Comparison of ENCODE assay signal across 36 cellular contexts in genomic region chr1:160068231-160068630, GRCh38. TPM values are rescaled to one million over a fixed set of nuclear protein-coding genes. Genes with fewer than 3 reads are reported as not detected.
A peak's percentile ranks its signal among the peaks of the same experiment; 100 is the strongest.
DNase-seq lines count a peak whose midpoint lies in the region; ATAC-seq, FAIRE-seq and TF ChIP-seq lines count a peak whose summit lies in the region.
"Had no signal": no experiment of that assay in that cellular context is flagged by ENCODE, and none has a peak within 500 bp of the region (broad histone marks: within the 10 kb centered on the region; RNA-seq: fewer than 3 reads in every experiment).

No MANE protein-coding gene starts in this region.

- no peak overlapping the region for H3K9ac ChIP-seq in H1 (replicated peaks in 1 of 4; ENCODE audit: extremely low read depth in 1 of 4, low read depth in 3 of 4, low read length in 3 of 4)

- no peaks in the 10 kb centered on the region for H3K79me1 ChIP-seq in H1 (ENCODE audit: low read depth, low read length)

- H2AK5ac ChIP-seq in H1 (ENCODE audit: low read depth, low read length): no peak overlapping the region

- H4K5ac ChIP-seq in H1 (ENCODE audit: insufficient read length, low read depth, low read length): no peak overlapping the region

- H2AFZ ChIP-seq in H1 (ENCODE audit: low read length): no peak overlapping the region

- no peak overlapping the region for H2BK120ac ChIP-seq in H1 (replicated peaks; ENCODE audit: low read depth, low read length)

- no peak overlapping the region for H3K27ac ChIP-seq in H1 (ENCODE audit: low read depth, low read length)
- H3K27ac ChIP-seq in gastrocnemius medialis: no peak overlapping the region
- H3K27ac ChIP-seq: colonic mucosa, epithelial cell of prostate, pancreas, SJCRH30, thyroid gland, WERI-Rb-1 had no signal

- H4K8ac ChIP-seq in H1 (ENCODE audit: extremely low read depth, insufficient read depth, low read length): no peak overlapping the region

- no peaks in the 10 kb centered on the region for H3K9me3 ChIP-seq in H1 (ENCODE audit: insufficient read depth in 2 of 2, low read depth in 1 of 2, low read length in 1 of 2)
- H3K9me3 ChIP-seq in gastrocnemius medialis: no peaks in the 10 kb centered on the region
- H3K9me3 ChIP-seq: BE2C, colonic mucosa, pancreas, SJCRH30, spleen, thyroid gland had no signal

- TF ChIP-seq RAD21 in H1 (IDR thresholded peaks at IDR 0.05 in 1 of 2, conservative IDR thresholded peaks at IDR 0.05 in 1 of 2; ENCODE audit: low read depth in 2 of 2, low read length in 2 of 2): no peak

- CTCF ChIA-PET in H1 (lab: Charles Lee; ENCODE audit: partially characterized antibody): interaction anchor here (1.0 to 50.1 kb wide), 5 partner anchors 6 to 223 kb away, joined by 3 to 1874 read pairs (median 4); partner anchors contain the start of genes IGSF8, KCNJ10 and KCNJ9

- H3K79me2 ChIP-seq in H1 (ENCODE audit: control insufficient read depth in 1 of 2, insufficient read depth in 2 of 2, low read length in 2 of 2): no peaks in the 10 kb centered on the region

- POLR2A ChIA-PET in H1 (lab: Charles Lee; ENCODE audit: partially characterized antibody): interaction anchor here (0.7 to 2.6 kb wide), 10 partner anchors 8 to 21 kb away, joined by 3 to 9 read pairs (median 4); no protein-coding TSS in a partner anchor

- TF ChIP-seq POLR2A in H1 (IDR thresholded peaks at IDR 0.05; ENCODE audit: control extremely low read depth in 1 of 2, low read depth in 2 of 2, low read length in 2 of 2) (no peak), gastrocnemius medialis (IDR thresholded peaks at IDR 0.05) (no peak)

- H3K23me2 ChIP-seq in H1 (ENCODE audit: low read depth, low read length): peaks cover 8% of the 10 kb centered on the region

- H3K36me3 ChIP-seq in H1 (ENCODE audit: control insufficient read depth in 2 of 4, insufficient read depth in 4 of 4, low read length in 3 of 4) (no peaks in the 10 kb centered on the region), gastrocnemius medialis (no peaks in the 10 kb centered on the region)
- H3K36me3 ChIP-seq: BE2C, colonic mucosa, pancreas, SJCRH30, spleen, thyroid gland, WERI-Rb-1 had no signal

- DNase-seq in G401 (ENCODE audit: low spot score) (peak; percentile 38), H1 (ENCODE audit: low read depth in 1 of 2, low spot score in 2 of 2) (no peak), middle frontal gyrus (ENCODE audit: extremely low spot score, low spot score) (peak; percentile 70), putamen (ENCODE audit: low spot score) (peak; percentile 98), DMS153 treated with DMSO at 0.1 percent for 48 hours (lab: John Stamatoyannopoulos, UW; ENCODE audit: unreplicated experiment) (no peak), gastrocnemius medialis (no peak)
- DNase-seq: activated CD4-positive, alpha-beta T cell treated with anti-CD3 and anti-CD28 coated beads for 48 hours; activated CD8-positive, alpha-beta memory T cell treated with anti-CD3 and anti-CD28 coated beads for 24 hours; activated naive CD4-positive, alpha-beta T cell treated with anti-CD3 and anti-CD28 coated beads, Interleukin-2, amount 50 U/mL, for 16 hours; activated T-cell treated with anti-CD3 and anti-CD28 coated beads for 4 hours; BE2C; colonic mucosa; DMS53; effector memory CD4-positive, alpha-beta T cell; naive thymus-derived CD4-positive, alpha-beta T cell; NCI-H510A treated with DMSO at 0.1 percent for 48 hours; pancreas; right cardiac atrium; RPMI8226; SJCRH30; spleen; stimulated activated CD4-positive, alpha-beta T cell treated with anti-CD3 and anti-CD28 coated beads, Interleukin-2, amount 100 ng/mL, for 24 hours; stimulated activated CD8-positive, alpha-beta memory T cell treated with anti-CD3 and anti-CD28 coated beads, Interleukin-4, amount 100 ng/mL, for 48 hours; T-helper 9 cell; thyroid gland; WERI-Rb-1 had no signal

- peaks cover 0 to 14% (median 10%) of the 10 kb centered on the region in 4 experiments; a peak in 6 of 7 replicates for H3K27me3 ChIP-seq in H1 (replicated peaks in 1 of 4; ENCODE audit: control insufficient read depth in 3 of 4, extremely low read depth in 1 of 4, insufficient read depth in 3 of 4, low read length in 3 of 4)
- no peaks in the 10 kb centered on the region for H3K27me3 ChIP-seq in gastrocnemius medialis
- H3K27me3 ChIP-seq: pancreas, thyroid gland had no signal

- no peak overlapping the region for H2BK20ac ChIP-seq in H1 (ENCODE audit: low read length)

- peak overlapping the region; percentile 80; the same call in 1 of the 2 replicates for H2BK12ac ChIP-seq in H1 (ENCODE audit: low read depth, low read length)

- H3K4me1 ChIP-seq in H1 (replicated peaks in 1 of 4; ENCODE audit: control insufficient read depth in 3 of 4, insufficient read depth in 4 of 4, low read length in 3 of 4) (peaks cover 0 to 12% (median 7%) of the 10 kb centered on the region in 4 experiments; a peak in 5 of 7 replicates), gastrocnemius medialis (peaks cover 3 to 7% of the 10 kb centered on the region in 2 donors)
- H3K4me1 ChIP-seq: colonic mucosa, SJCRH30 had no signal

- no peak overlapping the region for H3K4me3 ChIP-seq in H1 (ENCODE audit: extremely low read depth in 1 of 4, insufficient read depth in 2 of 4, low read depth in 3 of 4, low read length in 4 of 4)
- H3K4me3 ChIP-seq in gastrocnemius medialis: no peak overlapping the region
- H3K4me3 ChIP-seq: colonic mucosa, pancreas, SJCRH30, thyroid gland had no signal

- H3K56ac ChIP-seq in H1 (replicated peaks; ENCODE audit: insufficient read length, low read depth, low read length): no peak overlapping the region

- no peak overlapping the region for H3K18ac ChIP-seq in H1 (ENCODE audit: extremely low read depth, low read length)

- no peaks in the 10 kb centered on the region for H4K20me1 ChIP-seq in H1 (replicated peaks in 1 of 2; ENCODE audit: control insufficient read depth in 1 of 2, insufficient read depth in 2 of 2, low read length in 2 of 2)

- ATAC-seq in HG03342 (IDR thresholded peaks at IDR 0.05; ENCODE audit: unreplicated experiment) (no peak), gastrocnemius medialis (no peak), HG02970 (IDR thresholded peaks at IDR 0.05; ENCODE audit: low FRiP score, unreplicated experiment) (no peak)
- ATAC-seq: HCT116; naive thymus-derived CD4-positive, alpha-beta T cell; pancreas; right cardiac atrium had no signal

- H3K4ac ChIP-seq in H1 (replicated peaks; ENCODE audit: insufficient read length, low read depth, low read length): no peak overlapping the region

- no peak overlapping the region for H3K23ac ChIP-seq in H1 (ENCODE audit: insufficient read length)

- no peak overlapping the region for H4K91ac ChIP-seq in H1 (replicated peaks; ENCODE audit: insufficient read length, low read length)

- TF ChIP-seq EP300 in H1 (IDR thresholded peaks at IDR 0.05; ENCODE audit: borderline replicate concordance in 1 of 2, low read depth in 2 of 2, low read length in 2 of 2): no peak

- no peak overlapping the region for H2BK15ac ChIP-seq in H1 (ENCODE audit: low read length)

- WGBS in H1 (ENCODE audit: extremely low coverage in 1 of 2, insufficient coverage in 1 of 2, insufficient read length in 1 of 2, insufficient replicate concordance in 2 of 2, low coverage in 1 of 2, low lambda C conversion rate in 2 of 2, missing lambda C conversion rate in 1 of 2), 2 experiments: 85% methylated on average over 5 of the region's 5 CpGs; no CpG with 5 or more reads in 1 of the 2 experiments

- no peak overlapping the region for H3K4me2 ChIP-seq in H1 (ENCODE audit: insufficient read depth in 1 of 2, low read depth in 2 of 2, low read length in 2 of 2)

- FAIRE-seq in H1 (lab: Jason Lieb, UNC): no peak
- FAIRE-seq: bronchial epithelial cell, G401.6, islet of Langerhans, pancreas had no signal

- no peak overlapping the region for H3K14ac ChIP-seq in H1 (ENCODE audit: insufficient read length)

- no peak overlapping the region for H2BK5ac ChIP-seq in H1 (ENCODE audit: low read depth, low read length)

- in situ Hi-C loops in G401 (cut with HindIII; ENCODE audit: low sequenced_read_pairs): no loop called here
- in situ Hi-C loops in gastrocnemius medialis (cut with MboI; ENCODE audit: low sequenced_read_pairs in 4 of 4): no loop called here

- intact Hi-C loops in gastrocnemius medialis (cut with DNase I; ENCODE audit: low total_unique reads): no loop called here

- no peak for TF ChIP-seq CTCF in H1 (IDR thresholded peaks at IDR 0.05; ENCODE audit: control extremely low read depth in 1 of 3, insufficient read depth in 1 of 3, low read depth in 1 of 3, low read length in 3 of 3)
- TF ChIP-seq CTCF in gastrocnemius medialis (IDR thresholded peaks at IDR 0.05 in 4 of 5, conservative IDR thresholded peaks at IDR 0.05 in 1 of 5): no peak

RNA-seq across cellular contexts. Expression of gene KCNJ10, which starts 1.7 kb away (rescaled TPM):
- total RNA-seq in G401 (2014; rRNA removed; shearing (Covaris generic)): not detected in 2 replicates
- 2.2 and 2.4 TPM in 2 replicates for total RNA-seq in H1 (2021; fragmentation: NEBNext Ultra II Directional; extraction: Animal tissue kit (Norgen Biotek cat#: 25700))
- 1.7 and 3.5 TPM in 2 replicates for polyA plus RNA-seq in H1 (2011; rRNA removed)
- polyA plus RNA-seq in H1 (2011; cell fraction: cytosol; rRNA removed): 1.5 TPM
- 4.7 TPM for polyA plus RNA-seq in H1 (2011; cell fraction: nucleus; rRNA removed)
- 1.1 to 1.8 TPM (median 1.4 TPM) in 4 replicates for polyA plus RNA-seq in H1 (2012, experiment 1 of 2)
- 0.59 TPM for polyA plus RNA-seq in H1 (2012, experiment 2 of 2)
- 1.5 TPM for polyA plus RNA-seq in H1 (2013, experiment 1 of 2)
- polyA plus RNA-seq in H1 (2013, experiment 2 of 2): 1.2 TPM
- 3.5 and 3.7 TPM in 2 replicates for polyA minus RNA-seq in H1 (2011; rRNA and poly(A)+ RNA removed)
- polyA minus RNA-seq in H1 (2011; cell fraction: cytosol; rRNA and poly(A)+ RNA removed): 0.73 TPM
- polyA minus RNA-seq in H1 (2011; cell fraction: nucleus; rRNA and poly(A)+ RNA removed): 1.7 TPM
- total RNA-seq in gastrocnemius medialis: not detected
- total RNA-seq: activated T-helper 2 cell treated with anti-CD3 and anti-CD28 coated beads, Interferon-gamma antibody, Interleukin-2, Interleukin-4, amounts not matched to agents 10 μg/mL and 5 μg/mL and 100 μg/mL, durations not matched to agents 14 hours and 24 hours and 36 hours; bronchial epithelial cell had no signal

RNA-seq across cellular contexts. Expression of gene KCNJ9, which starts 13.1 kb away (rescaled TPM):
- not detected in 2 replicates for total RNA-seq in G401 (2014; rRNA removed; shearing (Covaris generic))
- total RNA-seq in H1 (2021; fragmentation: NEBNext Ultra II Directional; extraction: Animal tissue kit (Norgen Biotek cat#: 25700)): 0.08 and 0.13 TPM in 2 replicates
- 0.02 and 0.11 TPM in 2 replicates for polyA plus RNA-seq in H1 (2011; rRNA removed)
- polyA plus RNA-seq in H1 (2011; cell fraction: cytosol; rRNA removed): 0.08 TPM
- 0.14 TPM for polyA plus RNA-seq in H1 (2011; cell fraction: nucleus; rRNA removed)
- 0.10 to 0.19 TPM (median 0.12 TPM) in 3 of 4 replicates, not detected in the other for polyA plus RNA-seq in H1 (2012, experiment 1 of 2)
- polyA plus RNA-seq in H1 (2012, experiment 2 of 2): 0.03 TPM
- polyA plus RNA-seq in H1 (2013, experiment 1 of 2): 0.02 TPM
- 0.04 TPM for polyA plus RNA-seq in H1 (2013, experiment 2 of 2)
- 0.13 TPM in 1 of 2 replicates, not detected in the other for polyA minus RNA-seq in H1 (2011; rRNA and poly(A)+ RNA removed)
- polyA minus RNA-seq in H1 (2011; cell fraction: cytosol; rRNA and poly(A)+ RNA removed): not detected
- polyA minus RNA-seq in H1 (2011; cell fraction: nucleus; rRNA and poly(A)+ RNA removed): not detected
- total RNA-seq in gastrocnemius medialis: not detected
- total RNA-seq: activated T-helper 2 cell treated with anti-CD3 and anti-CD28 coated beads, Interferon-gamma antibody, Interleukin-2, Interleukin-4, amounts not matched to agents 10 μg/mL and 5 μg/mL and 100 μg/mL, durations not matched to agents 14 hours and 24 hours and 36 hours; liver; mesothelial cell of epicardium; naive thymus-derived CD4-positive, alpha-beta T cell; pancreas; right cardiac atrium; SJCRH30; spleen; thyroid gland had no signal
- polyA plus RNA-seq: liver, right cardiac atrium, spleen had no signal

RNA-seq across cellular contexts. Expression of gene IGSF8, which starts 30.2 kb away (rescaled TPM):
- 11.7 and 15.4 TPM in 2 replicates for total RNA-seq in G401 (2014; rRNA removed; shearing (Covaris generic))
- total RNA-seq in H1 (2021; fragmentation: NEBNext Ultra II Directional; extraction: Animal tissue kit (Norgen Biotek cat#: 25700)): 69.6 and 71.2 TPM in 2 replicates
- 132 and 166 TPM in 2 replicates for polyA plus RNA-seq in H1 (2011; rRNA removed)
- 103 TPM for polyA plus RNA-seq in H1 (2011; cell fraction: cytosol; rRNA removed)
- 322 TPM for polyA plus RNA-seq in H1 (2011; cell fraction: nucleus; rRNA removed)
- polyA plus RNA-seq in H1 (2012, experiment 1 of 2): 55.1 to 95.1 TPM (median 90.2 TPM) in 4 replicates
- polyA plus RNA-seq in H1 (2012, experiment 2 of 2): 79.5 TPM
- polyA plus RNA-seq in H1 (2013, experiment 1 of 2): 88.6 TPM
- 77.7 TPM for polyA plus RNA-seq in H1 (2013, experiment 2 of 2)
- 34.3 and 46.3 TPM in 2 replicates for polyA minus RNA-seq in H1 (2011; rRNA and poly(A)+ RNA removed)
- 47.9 TPM for polyA minus RNA-seq in H1 (2011; cell fraction: cytosol; rRNA and poly(A)+ RNA removed)
- polyA minus RNA-seq in H1 (2011; cell fraction: nucleus; rRNA and poly(A)+ RNA removed): 57.2 TPM
- 10 to 100 TPM in 1 of 4 donors, 1 to 10 TPM in 3; 3.4 to 12.8 (median 8.7) TPM for total RNA-seq in gastrocnemius medialis

RNA-seq across cellular contexts. Expression of gene PIGM, which starts 36.4 kb away (rescaled TPM):
- total RNA-seq in G401 (2014; rRNA removed; shearing (Covaris generic)): 2.5 and 3.2 TPM in 2 replicates
- total RNA-seq in H1 (2021; fragmentation: NEBNext Ultra II Directional; extraction: Animal tissue kit (Norgen Biotek cat#: 25700)): 5.1 and 5.4 TPM in 2 replicates
- polyA plus RNA-seq in H1 (2011; rRNA removed): 5.7 and 6.0 TPM in 2 replicates
- 5.6 TPM for polyA plus RNA-seq in H1 (2011; cell fraction: cytosol; rRNA removed)
- 3.9 TPM for polyA plus RNA-seq in H1 (2011; cell fraction: nucleus; rRNA removed)
- 3.7 to 5.3 TPM (median 4.2 TPM) in 4 replicates for polyA plus RNA-seq in H1 (2012, experiment 1 of 2)
- polyA plus RNA-seq in H1 (2012, experiment 2 of 2): 1.4 TPM
- polyA plus RNA-seq in H1 (2013, experiment 1 of 2): 11.7 TPM
- 10.7 TPM for polyA plus RNA-seq in H1 (2013, experiment 2 of 2)
- polyA minus RNA-seq in H1 (2011; rRNA and poly(A)+ RNA removed): 4.3 TPM in 2 replicates
- 2.9 TPM for polyA minus RNA-seq in H1 (2011; cell fraction: cytosol; rRNA and poly(A)+ RNA removed)
- polyA minus RNA-seq in H1 (2011; cell fraction: nucleus; rRNA and poly(A)+ RNA removed): 5.1 TPM
- under 1 TPM; 0.55 to 0.75 (median 0.72) TPM for total RNA-seq in gastrocnemius medialis

RNA-seq across cellular contexts. Expression of gene ATP1A2, which starts 47.3 kb away (rescaled TPM):
- total RNA-seq in G401 (2014; rRNA removed; shearing (Covaris generic)): not detected in 2 replicates
- 34.8 and 39.7 TPM in 2 replicates for total RNA-seq in H1 (2021; fragmentation: NEBNext Ultra II Directional; extraction: Animal tissue kit (Norgen Biotek cat#: 25700))
- 40.8 and 54.2 TPM in 2 replicates for polyA plus RNA-seq in H1 (2011; rRNA removed)
- polyA plus RNA-seq in H1 (2011; cell fraction: cytosol; rRNA removed): 60.3 TPM
- polyA plus RNA-seq in H1 (2011; cell fraction: nucleus; rRNA removed): 193 TPM
- polyA plus RNA-seq in H1 (2012, experiment 1 of 2): 41.3 to 57.9 TPM (median 44.4 TPM) in 4 replicates
- 14.0 TPM for polyA plus RNA-seq in H1 (2012, experiment 2 of 2)
- polyA plus RNA-seq in H1 (2013, experiment 1 of 2): 23.7 TPM
- 22.3 TPM for polyA plus RNA-seq in H1 (2013, experiment 2 of 2)
- polyA minus RNA-seq in H1 (2011; rRNA and poly(A)+ RNA removed): 103 and 110 TPM in 2 replicates
- polyA minus RNA-seq in H1 (2011; cell fraction: cytosol; rRNA and poly(A)+ RNA removed): 45.0 TPM
- polyA minus RNA-seq in H1 (2011; cell fraction: nucleus; rRNA and poly(A)+ RNA removed): 77.4 TPM
- 100 to 1,000 TPM; 281 to 710 (median 413) TPM for total RNA-seq in gastrocnemius medialis
- total RNA-seq: activated T-helper 2 cell treated with anti-CD3 and anti-CD28 coated beads, Interferon-gamma antibody, Interleukin-2, Interleukin-4, amounts not matched to agents 10 μg/mL and 5 μg/mL and 100 μg/mL, durations not matched to agents 14 hours and 24 hours and 36 hours; bronchial epithelial cell; naive thymus-derived CD4-positive, alpha-beta T cell had no signal
- polyA plus RNA-seq: naive thymus-derived CD4-positive, alpha-beta T cell had no signal

Comparison
In these comparisons a context has a peak if more than half of its experiments do, and no peak if none do; other contexts are left out.
1. DNase-seq: peak in G401 (single experiment), middle frontal gyrus (single experiment) and putamen (single experiment); none in H1 (0 of 2), DMS153 treated with DMSO at 0.1 percent for 48 hours (single experiment) and gastrocnemius medialis (0 of 2).